ENCODE assay signal across 10 cellular contexts in the genomic region with DNA sequence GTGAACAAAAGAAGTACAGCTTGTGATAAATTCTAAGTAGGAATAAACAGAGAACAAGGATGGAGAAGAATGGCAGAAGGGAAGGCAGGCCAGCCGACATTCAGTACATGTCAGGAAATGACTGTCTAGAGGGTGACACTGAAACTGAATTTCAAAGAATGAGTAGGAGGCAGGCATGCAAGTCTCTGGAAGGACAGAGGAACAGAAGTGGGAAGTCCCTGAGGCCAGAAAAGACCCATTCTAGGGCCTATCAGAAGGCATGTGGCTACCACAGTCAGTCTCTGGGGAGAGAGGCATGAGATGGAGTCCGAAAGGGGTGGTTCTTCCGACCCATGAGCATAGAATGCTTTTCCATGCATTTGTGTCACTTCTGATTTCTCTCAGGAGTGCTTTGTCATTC.
DNase-seq lines count a peak whose midpoint lies in the region; ATAC-seq and TF ChIP-seq lines count a peak whose summit lies in the region.
"Had no signal": no experiment of that assay in that cellular context is flagged by ENCODE, and none has a peak within 500 bp of the region (broad histone marks: within the 10 kb centered on the region; RNA-seq: fewer than 3 reads in every experiment).

No MANE protein-coding gene starts in this region.

- H3K36me3 Mint-ChIP-seq in glutamatergic neuron (ENCODE audit: unreplicated experiment) = no peaks in the 10 kb centered on the region
- H3K36me3 Mint-ChIP-seq: natural killer cell treated with Interleukin-12 subunit alpha and Interleukin-12 subunit beta and Interleukin-15 and Interleukin-18, amount 100 ng/mL, for 72 hours had no signal

- TF ChIP-seq POLR2A in vagina (IDR thresholded peaks at IDR 0.05) = no peak

- H3K27me3 ChIP-seq in lower lobe of right lung (ENCODE audit: low read depth) (no peaks in the 10 kb centered on the region), vagina (no peaks in the 10 kb centered on the region)

- TF ChIP-seq CTCF in lower lobe of right lung (IDR thresholded peaks at IDR 0.05) (no peak), vagina (IDR thresholded peaks at IDR 0.05) (no peak), glutamatergic neuron (IDR thresholded peaks at IDR 0.05; ENCODE audit: partially characterized antibody, unreplicated experiment) (no peak)

- H3K36me3 ChIP-seq in lower lobe of right lung = no peaks in the 10 kb centered on the region
- H3K36me3 ChIP-seq in vagina = no peaks in the 10 kb centered on the region

- H3K4me3 Mint-ChIP-seq in glutamatergic neuron (ENCODE audit: unreplicated experiment) = no peak overlapping the region
- H3K4me3 Mint-ChIP-seq: natural killer cell treated with Interleukin-12 subunit alpha and Interleukin-12 subunit beta and Interleukin-15 and Interleukin-18, amount 100 ng/mL, for 72 hours had no signal

- H3K4me3 ChIP-seq in lower lobe of right lung (no peak overlapping the region), vagina (no peak overlapping the region)

- peak; percentile 98 for ATAC-seq in GM18520 (IDR thresholded peaks at IDR 0.05; ENCODE audit: unreplicated experiment)
- ATAC-seq in GM21526 (IDR thresholded peaks at IDR 0.05; ENCODE audit: low FRiP score, unreplicated experiment) = peak; percentile 92
- peak; percentile 95 for ATAC-seq in HG03103 (IDR thresholded peaks at IDR 0.05; ENCODE audit: low read depth, unreplicated experiment)
- peak; percentile 58 to 62 for ATAC-seq in lower lobe of right lung
- ATAC-seq: natural killer cell treated with Interleukin-12 subunit alpha and Interleukin-12 subunit beta and Interleukin-15 and Interleukin-18, amount 100 ng/mL, for 72 hours had no signal

- DNase-seq in lower lobe of right lung (no peak), epidermal melanocyte (ENCODE audit: insufficient read length, low spot score) (no peak), vagina (ENCODE audit: extremely low spot score in 2 of 2) (no peak), SIG-M5 (lab: John Stamatoyannopoulos, UW) (no peak), glutamatergic neuron (no peak)
- DNase-seq: activated gamma-delta T cell treated with Interleukin-2 at 50 U/mL for 16 hours had no signal

- H3K27me3 Mint-ChIP-seq in glutamatergic neuron (ENCODE audit: unreplicated experiment) = no peaks in the 10 kb centered on the region

- H3K9me3 ChIP-seq in lower lobe of right lung = no peaks in the 10 kb centered on the region
- no peaks in the 10 kb centered on the region for H3K9me3 ChIP-seq in vagina

- H3K27ac Mint-ChIP-seq in glutamatergic neuron (ENCODE audit: unreplicated experiment) = no peak overlapping the region
- H3K27ac Mint-ChIP-seq: natural killer cell treated with Interleukin-12 subunit alpha and Interleukin-12 subunit beta and Interleukin-15 and Interleukin-18, amount 100 ng/mL, for 72 hours had no signal

- H3K9me3 Mint-ChIP-seq in glutamatergic neuron (ENCODE audit: unreplicated experiment) = no peaks in the 10 kb centered on the region
- H3K9me3 Mint-ChIP-seq: natural killer cell treated with Interleukin-12 subunit alpha and Interleukin-12 subunit beta and Interleukin-15 and Interleukin-18, amount 100 ng/mL, for 72 hours had no signal

- no peaks in the 10 kb centered on the region for H3K4me1 Mint-ChIP-seq in glutamatergic neuron (ENCODE audit: low read depth, unreplicated experiment)

- H3K4me1 ChIP-seq in lower lobe of right lung (peaks cover 11% of the 10 kb centered on the region), vagina (peaks cover 11% of the 10 kb centered on the region)

- H3K27ac ChIP-seq in lower lobe of right lung (no peak overlapping the region), vagina (no peak overlapping the region)

- intact Hi-C loops in lower lobe of right lung (cut with DNase I) (no loop called here), vagina (cut with DNase I) (no loop called here)
